In the genomic region with DNA sequence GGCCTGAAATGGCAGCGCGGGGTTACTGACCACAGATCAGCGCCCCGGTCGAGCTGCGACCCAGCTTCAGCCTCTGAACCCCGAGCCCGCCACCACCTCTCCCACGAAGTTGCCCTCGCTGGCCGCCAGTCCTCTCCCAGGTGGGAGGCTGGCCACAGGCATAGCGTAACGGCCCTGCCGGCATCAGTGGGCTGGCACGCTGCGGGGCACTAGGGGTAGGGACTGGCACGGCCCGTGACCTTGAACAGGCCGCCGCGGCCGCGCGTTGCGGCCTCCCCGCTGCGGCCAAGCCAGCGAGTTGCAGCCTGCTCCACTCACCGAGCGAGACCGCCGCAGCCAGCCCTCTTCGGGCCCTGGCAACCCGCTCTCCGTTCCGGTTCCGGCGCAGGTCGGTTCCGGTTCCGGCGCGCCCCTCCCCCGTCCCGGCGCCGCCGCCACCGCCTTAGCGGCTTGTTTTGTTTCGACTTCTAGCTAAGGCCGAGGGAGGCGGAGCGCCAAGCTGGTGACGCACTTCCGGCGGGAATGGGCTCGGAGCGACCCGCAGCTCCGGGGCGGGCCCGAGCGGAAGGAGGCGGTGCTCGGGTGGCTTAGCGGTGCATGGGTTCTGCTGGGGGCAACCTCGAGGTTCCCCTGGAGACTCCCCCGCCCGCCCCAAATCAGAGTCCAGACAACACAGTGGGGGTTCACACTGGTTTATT, we compare ENCODE assay signal across 1 cellular context.
TF ChIP-seq lines count a peak whose summit lies in the region.

A gene with protein sequence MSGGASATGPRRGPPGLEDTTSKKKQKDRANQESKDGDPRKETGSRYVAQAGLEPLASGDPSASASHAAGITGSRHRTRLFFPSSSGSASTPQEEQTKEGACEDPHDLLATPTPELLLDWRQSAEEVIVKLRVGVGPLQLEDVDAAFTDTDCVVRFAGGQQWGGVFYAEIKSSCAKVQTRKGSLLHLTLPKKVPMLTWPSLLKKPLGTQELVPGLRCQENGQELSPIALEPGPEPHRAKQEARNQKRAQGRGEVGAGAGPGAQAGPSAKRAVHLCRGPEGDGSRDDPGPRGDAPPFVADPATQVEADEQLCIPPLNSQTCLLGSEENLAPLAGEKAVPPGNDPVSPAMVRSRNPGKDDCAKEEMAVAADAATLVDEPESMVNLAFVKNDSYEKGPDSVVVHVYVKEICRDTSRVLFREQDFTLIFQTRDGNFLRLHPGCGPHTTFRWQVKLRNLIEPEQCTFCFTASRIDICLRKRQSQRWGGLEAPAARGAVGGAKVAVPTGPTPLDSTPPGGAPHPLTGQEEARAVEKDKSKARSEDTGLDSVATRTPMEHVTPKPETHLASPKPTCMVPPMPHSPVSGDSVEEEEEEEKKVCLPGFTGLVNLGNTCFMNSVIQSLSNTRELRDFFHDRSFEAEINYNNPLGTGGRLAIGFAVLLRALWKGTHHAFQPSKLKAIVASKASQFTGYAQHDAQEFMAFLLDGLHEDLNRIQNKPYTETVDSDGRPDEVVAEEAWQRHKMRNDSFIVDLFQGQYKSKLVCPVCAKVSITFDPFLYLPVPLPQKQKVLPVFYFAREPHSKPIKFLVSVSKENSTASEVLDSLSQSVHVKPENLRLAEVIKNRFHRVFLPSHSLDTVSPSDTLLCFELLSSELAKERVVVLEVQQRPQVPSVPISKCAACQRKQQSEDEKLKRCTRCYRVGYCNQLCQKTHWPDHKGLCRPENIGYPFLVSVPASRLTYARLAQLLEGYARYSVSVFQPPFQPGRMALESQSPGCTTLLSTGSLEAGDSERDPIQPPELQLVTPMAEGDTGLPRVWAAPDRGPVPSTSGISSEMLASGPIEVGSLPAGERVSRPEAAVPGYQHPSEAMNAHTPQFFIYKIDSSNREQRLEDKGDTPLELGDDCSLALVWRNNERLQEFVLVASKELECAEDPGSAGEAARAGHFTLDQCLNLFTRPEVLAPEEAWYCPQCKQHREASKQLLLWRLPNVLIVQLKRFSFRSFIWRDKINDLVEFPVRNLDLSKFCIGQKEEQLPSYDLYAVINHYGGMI (N-terminal part only) (minus strand): TSS at position 386 of the 698 bp plus-strand sequence. CDS start 1,678 bp downstream, outside the sequence.

TF ChIP-seq in K562, 482 proteins besides CTCF, POLR2A, EP300 and RAD21 (continued from another document and continues in another):
- no peak for TF ChIP-seq TRIM25 (IDR thresholded peaks at IDR 0.05; ENCODE audit: borderline replicate concordance)
- TF ChIP-seq ELF2 (CRISPR knock-in tag; IDR thresholded peaks at IDR 0.05) = peak; percentile 67; the same call in 1 of the 2 replicates
- no peak for TF ChIP-seq ZNF778 (CRISPR knock-in tag; IDR thresholded peaks at IDR 0.05)
- no peak for TF ChIP-seq SRSF3 (IDR thresholded peaks at IDR 0.05; ENCODE audit: insufficient read depth, low read length)
- peak; percentile 39 for TF ChIP-seq TBP (optimal IDR thresholded peaks at IDR 0.05; ENCODE audit: low read depth, low read length)
- TF ChIP-seq, protein P1, sequence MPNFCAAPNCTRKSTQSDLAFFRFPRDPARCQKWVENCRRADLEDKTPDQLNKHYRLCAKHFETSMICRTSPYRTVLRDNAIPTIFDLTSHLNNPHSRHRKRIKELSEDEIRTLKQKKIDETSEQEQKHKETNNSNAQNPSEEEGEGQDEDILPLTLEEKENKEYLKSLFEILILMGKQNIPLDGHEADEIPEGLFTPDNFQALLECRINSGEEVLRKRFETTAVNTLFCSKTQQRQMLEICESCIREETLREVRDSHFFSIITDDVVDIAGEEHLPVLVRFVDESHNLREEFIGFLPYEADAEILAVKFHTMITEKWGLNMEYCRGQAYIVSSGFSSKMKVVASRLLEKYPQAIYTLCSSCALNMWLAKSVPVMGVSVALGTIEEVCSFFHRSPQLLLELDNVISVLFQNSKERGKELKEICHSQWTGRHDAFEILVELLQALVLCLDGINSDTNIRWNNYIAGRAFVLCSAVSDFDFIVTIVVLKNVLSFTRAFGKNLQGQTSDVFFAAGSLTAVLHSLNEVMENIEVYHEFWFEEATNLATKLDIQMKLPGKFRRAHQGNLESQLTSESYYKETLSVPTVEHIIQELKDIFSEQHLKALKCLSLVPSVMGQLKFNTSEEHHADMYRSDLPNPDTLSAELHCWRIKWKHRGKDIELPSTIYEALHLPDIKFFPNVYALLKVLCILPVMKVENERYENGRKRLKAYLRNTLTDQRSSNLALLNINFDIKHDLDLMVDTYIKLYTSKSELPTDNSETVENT (CRISPR knock-in tag; IDR thresholded peaks at IDR 0.05) = no peak
- TF ChIP-seq NCOR1 (IDR thresholded peaks at IDR 0.05) = no peak
- no peak for TF ChIP-seq ZNF764 (CRISPR knock-in tag; IDR thresholded peaks at IDR 0.05; ENCODE audit: low read depth)
- no peak for TF ChIP-seq RBM34 (IDR thresholded peaks at IDR 0.05; ENCODE audit: borderline replicate concordance, insufficient read depth, low read length)
- no peak for TF ChIP-seq GTF2F1 (IDR thresholded peaks at IDR 0.05; ENCODE audit: low read depth, low read length)
- peak; percentile 94; the same call in 1 of the 2 replicates for TF ChIP-seq PHF8 (IDR thresholded peaks at IDR 0.05; ENCODE audit: borderline replicate concordance, low read length)
- TF ChIP-seq FOXK1 (CRISPR knock-in tag; IDR thresholded peaks at IDR 0.05; ENCODE audit: borderline replicate concordance) = 0 out of 2 replicates have a peak, but pooled peaks have one; percentile 36
- TF ChIP-seq CBX5 (IDR thresholded peaks at IDR 0.05; ENCODE audit: borderline replicate concordance, low read depth) = no peak
- no peak for TF ChIP-seq CBX8 (IDR thresholded peaks at IDR 0.05; ENCODE audit: borderline replicate concordance, extremely low read depth, low read depth, low read length, poor library complexity, severe bottlenecking)
- no peak for TF ChIP-seq SRF (CRISPR knock-in tag; IDR thresholded peaks at IDR 0.05)
- peak; percentile 97 for TF ChIP-seq GABPA (tag; conservative IDR thresholded peaks at IDR 0.05; ENCODE audit: low read depth)
- no peak for TF ChIP-seq ZNF3 (CRISPR knock-in tag; IDR thresholded peaks at IDR 0.05)
- TF ChIP-seq ZNF165 (CRISPR knock-in tag; IDR thresholded peaks at IDR 0.05; ENCODE audit: borderline replicate concordance) = no peak
- TF ChIP-seq RERE (CRISPR knock-in tag; IDR thresholded peaks at IDR 0.05; ENCODE audit: borderline replicate concordance) = no peak
- TF ChIP-seq ESRRB (CRISPR knock-in tag; IDR thresholded peaks at IDR 0.05; ENCODE audit: borderline replicate concordance) = no peak
- no peak for TF ChIP-seq ATF1 (CRISPR knock-in tag; IDR thresholded peaks at IDR 0.05)
- TF ChIP-seq ATF1 (tag; IDR thresholded peaks at IDR 0.05) = peak; percentile 87
- TF ChIP-seq, protein P2, sequence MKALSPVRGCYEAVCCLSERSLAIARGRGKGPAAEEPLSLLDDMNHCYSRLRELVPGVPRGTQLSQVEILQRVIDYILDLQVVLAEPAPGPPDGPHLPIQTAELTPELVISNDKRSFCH (CRISPR knock-in tag; IDR thresholded peaks at IDR 0.05) = no peak
- TF ChIP-seq, protein P2 (tag; IDR thresholded peaks at IDR 0.05) = no peak
- TF ChIP-seq ASH1L (IDR thresholded peaks at IDR 0.05; ENCODE audit: borderline replicate concordance, low read depth, partially characterized antibody) = no peak
- TF ChIP-seq, protein P3, sequence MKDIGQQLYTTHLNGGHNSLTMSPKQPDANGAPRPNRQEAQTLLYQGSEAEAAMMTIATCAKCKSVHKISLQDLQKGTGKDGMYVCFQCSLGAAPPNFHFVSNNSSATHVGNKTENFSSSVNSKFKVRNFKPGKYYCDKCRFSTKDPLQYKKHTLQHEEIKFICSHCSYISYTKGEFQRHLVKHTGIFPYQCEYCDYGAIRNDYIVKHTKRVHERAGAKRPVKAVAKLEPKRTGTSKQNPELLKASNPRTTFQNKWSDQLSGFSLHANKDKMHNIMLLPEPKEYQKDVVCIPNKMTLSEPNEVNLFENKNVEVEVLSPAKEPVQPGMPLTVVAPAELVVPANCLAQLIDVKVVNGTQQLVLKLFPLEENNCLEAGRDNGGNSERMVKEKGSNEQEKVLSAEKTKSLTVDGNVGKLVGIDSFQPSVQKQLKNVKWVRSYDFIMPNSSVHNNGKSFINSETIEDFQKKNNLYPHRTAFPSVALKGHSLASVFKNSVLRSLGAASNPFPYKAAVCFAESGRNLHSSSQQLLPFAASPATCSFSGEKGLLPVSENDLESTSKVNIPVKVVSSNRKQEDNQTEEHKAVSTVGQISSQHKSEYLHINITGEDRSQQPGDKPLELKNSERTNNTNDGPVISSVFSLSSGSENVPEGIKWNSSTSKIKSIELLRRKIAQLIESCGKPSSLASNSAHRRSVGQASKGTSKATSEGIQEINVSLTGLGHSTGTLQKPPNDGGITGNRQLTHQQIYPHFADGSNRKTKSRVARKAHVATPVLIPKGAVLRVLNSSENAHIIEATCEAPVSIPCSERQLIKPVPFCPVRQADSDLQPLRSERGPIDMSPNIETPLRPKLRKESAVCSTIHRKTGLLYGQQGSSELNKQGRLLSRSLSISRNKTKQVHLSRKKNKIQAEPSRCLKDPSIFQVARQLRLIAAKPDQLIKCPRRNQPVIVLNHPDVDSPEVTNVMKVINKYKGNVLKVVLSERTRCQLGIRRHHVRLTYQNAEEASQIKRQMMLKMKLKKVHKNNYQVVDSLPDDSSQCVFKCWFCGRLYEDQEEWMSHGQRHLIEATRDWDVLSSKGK (CRISPR knock-in tag; IDR thresholded peaks at IDR 0.05) = no peak
- TF ChIP-seq PML (IDR thresholded peaks at IDR 0.05; ENCODE audit: low read length) = peak; percentile 43; the same call in 1 of the 2 replicates
- TF ChIP-seq RB1 (IDR thresholded peaks at IDR 0.05; ENCODE audit: low read depth) = no peak; the same call in 1 of the 2 replicates
- no peak for TF ChIP-seq FIP1L1 (IDR thresholded peaks at IDR 0.05; ENCODE audit: low read depth, low read length, poor library complexity, severe bottlenecking)
- TF ChIP-seq ZNF707 (CRISPR knock-in tag; conservative IDR thresholded peaks at IDR 0.05) = no peak
- no peak for TF ChIP-seq IRF2 (CRISPR knock-in tag; IDR thresholded peaks at IDR 0.05)
- TF ChIP-seq CEBPG (CRISPR knock-in tag; IDR thresholded peaks at IDR 0.05) = no peak
- TF ChIP-seq CEBPG (tag; conservative IDR thresholded peaks at IDR 0.05 in 1 of 2, IDR thresholded peaks at IDR 0.05 in 1 of 2) = no peak
- TF ChIP-seq RBFOX2 (IDR thresholded peaks at IDR 0.05; ENCODE audit: low read depth, low read length) = peak; percentile 90
- TF ChIP-seq ZBTB7A (IDR thresholded peaks at IDR 0.05; ENCODE audit: borderline replicate concordance, control insufficient read depth, low read depth, low read length) = peak; percentile 20; the same call in 1 of the 2 replicates
- TF ChIP-seq NBN (IDR thresholded peaks at IDR 0.05; ENCODE audit: low read depth) = no peak
- TF ChIP-seq, protein P4, sequence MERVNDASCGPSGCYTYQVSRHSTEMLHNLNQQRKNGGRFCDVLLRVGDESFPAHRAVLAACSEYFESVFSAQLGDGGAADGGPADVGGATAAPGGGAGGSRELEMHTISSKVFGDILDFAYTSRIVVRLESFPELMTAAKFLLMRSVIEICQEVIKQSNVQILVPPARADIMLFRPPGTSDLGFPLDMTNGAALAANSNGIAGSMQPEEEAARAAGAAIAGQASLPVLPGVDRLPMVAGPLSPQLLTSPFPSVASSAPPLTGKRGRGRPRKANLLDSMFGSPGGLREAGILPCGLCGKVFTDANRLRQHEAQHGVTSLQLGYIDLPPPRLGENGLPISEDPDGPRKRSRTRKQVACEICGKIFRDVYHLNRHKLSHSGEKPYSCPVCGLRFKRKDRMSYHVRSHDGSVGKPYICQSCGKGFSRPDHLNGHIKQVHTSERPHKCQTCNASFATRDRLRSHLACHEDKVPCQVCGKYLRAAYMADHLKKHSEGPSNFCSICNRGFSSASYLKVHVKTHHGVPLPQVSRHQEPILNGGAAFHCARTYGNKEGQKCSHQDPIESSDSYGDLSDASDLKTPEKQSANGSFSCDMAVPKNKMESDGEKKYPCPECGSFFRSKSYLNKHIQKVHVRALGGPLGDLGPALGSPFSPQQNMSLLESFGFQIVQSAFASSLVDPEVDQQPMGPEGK (CRISPR knock-in tag; IDR thresholded peaks at IDR 0.05; ENCODE audit: borderline replicate concordance) = no peak
- TF ChIP-seq ATF7 (IDR thresholded peaks at IDR 0.05) = peak; percentile 68
